ENCODE assay signal across 8 cellular contexts in genomic region chr17:30477758-30478115, GRCh38. TPM values are rescaled to one million over a fixed set of nuclear protein-coding genes. Genes with fewer than 3 reads are reported as not detected.
A peak's percentile ranks its signal among the peaks of the same experiment; 100 is the strongest.
DNase-seq lines count a peak whose midpoint lies in the region; ATAC-seq and TF ChIP-seq lines count a peak whose summit lies in the region.

No MANE protein-coding gene starts in this region.

- H3K4me3 ChIP-seq in HL-60 (replicated peaks; ENCODE audit: insufficient read depth, low read length), result peak overlapping the region; percentile 89
- peak overlapping the region; percentile 93 to 99 (median 94) for H3K4me3 ChIP-seq in skeletal muscle tissue (ENCODE audit: low read length in 3 of 3)

- no peak for ATAC-seq in HG02588 (IDR thresholded peaks at IDR 0.05; ENCODE audit: unreplicated experiment)

- H3K27me3 ChIP-seq in HL-60 (ENCODE audit: insufficient read depth, poor library complexity, severe bottlenecking) (no peaks in the 10 kb centered on the region), skeletal muscle tissue (ENCODE audit: control insufficient read depth in 3 of 3, insufficient read depth in 3 of 3, low read length in 3 of 3) (peaks cover 0 to 3% (median 0%) of the 10 kb centered on the region in 3 donors)

- H3K27ac ChIP-seq in HL-60 (replicated peaks) (peak overlapping the region; percentile 90), adipose tissue (ENCODE audit: low read depth, low read length) (peak overlapping the region; percentile 60), skeletal muscle tissue (ENCODE audit: low read depth, low read length) (peak overlapping the region; percentile 97)

- H3K4me1 ChIP-seq in skeletal muscle tissue (ENCODE audit: control insufficient read depth in 3 of 3, insufficient read depth in 3 of 3, low read length in 3 of 3), result peaks cover 6 to 15% (median 10%) of the 10 kb centered on the region in 3 donors

- H3K36me3 ChIP-seq in skeletal muscle tissue (ENCODE audit: control insufficient read depth in 3 of 3, insufficient read depth in 3 of 3, low read length in 3 of 3), result peaks cover 12 to 16% (median 15%) of the 10 kb centered on the region in 3 donors

- WGBS in adipose tissue, 3 donors, result 0 to 1% (median 0%) methylated on average over 10 of the region's 10 CpGs

- DNase-seq in ELR (ENCODE audit: low read depth) (peak; percentile 55), HL-60 (ENCODE audit: low read depth in 1 of 2, low spot score in 1 of 2) (peak; percentile 5 to 45), hepatic stellate cell (ENCODE audit: low spot score) (peak; percentile 43), NCI-H187 treated with DMSO at 0.1 percent for 48 hours (lab: John Stamatoyannopoulos, UW) (no peak), COLO668 (lab: John Stamatoyannopoulos, UW; ENCODE audit: unreplicated experiment) (no peak)

- peak overlapping the region; percentile 96 to 100 (median 97) for H3K9ac ChIP-seq in skeletal muscle tissue (ENCODE audit: low read depth in 1 of 3, low read length in 3 of 3)

- no peak for TF ChIP-seq CTCF in HL-60 (IDR thresholded peaks at IDR 0.05; ENCODE audit: insufficient read depth, low read length)

- H3K9me3 ChIP-seq in skeletal muscle tissue (ENCODE audit: control insufficient read depth in 3 of 3, low read length in 3 of 3), result no peaks in the 10 kb centered on the region

RNA-seq across cellular contexts. Expression of gene GOSR1, which starts 0.5 kb away (rescaled TPM):
- 10 to 100 TPM; 13.4 to 17.5 (median 14.2) TPM for polyA plus RNA-seq in adipose tissue
- 24.5 TPM for total RNA-seq in skeletal muscle tissue

Comparison
In these comparisons a context has a peak if more than half of its experiments do, and no peak if none do; other contexts are left out.
1. DNase-seq: peak in ELR (single experiment), HL-60 (2 of 2) and hepatic stellate cell (single experiment); none in NCI-H187 treated with DMSO at 0.1 percent for 48 hours (single experiment) and COLO668 (single experiment).
2. Peak in every context shown above with its lines, with median percentiles within 50 percentile points of each other: H3K27ac ChIP-seq.